Comparison of ENCODE assay signal across 24 cellular contexts in the genomic region with DNA sequence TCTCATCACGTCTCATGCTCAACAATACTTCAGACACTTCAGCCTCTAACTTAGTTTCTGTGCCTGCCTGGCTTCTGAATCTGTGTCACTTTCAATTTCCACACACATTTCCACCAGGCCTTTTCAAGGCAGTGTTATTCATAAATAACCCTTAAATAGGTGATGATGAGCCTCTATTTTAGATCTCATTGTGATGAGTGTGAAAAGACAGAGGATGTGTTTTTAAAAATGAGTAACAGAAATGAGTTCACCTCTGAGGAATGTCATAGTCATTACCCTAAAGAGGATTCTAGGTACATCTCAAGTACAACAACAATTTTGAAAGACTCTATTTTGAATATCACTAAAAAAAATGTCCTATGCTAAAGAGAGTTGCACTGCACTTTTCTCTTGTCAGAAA.
DNase-seq lines count a peak whose midpoint lies in the region; ATAC-seq and TF ChIP-seq lines count a peak whose summit lies in the region.
"Had no signal": no experiment of that assay in that cellular context is flagged by ENCODE, and none has a peak within 500 bp of the region (broad histone marks: within the 10 kb centered on the region; RNA-seq: fewer than 3 reads in every experiment).

No MANE protein-coding gene starts in this region.

- intact Hi-C loops in MCF 10A (cut with micrococcal nuclease) = loop anchor here (2.0 kb wide), 1 partner anchor 52 kb away; no protein-coding TSS in a partner anchor
- intact Hi-C loops in breast epithelium (cut with DNase I; ENCODE audit: low total_unique reads) = no loop called here
- intact Hi-C loops in mucosa of descending colon (cut with DNase I, micrococcal nuclease) = no loop called here

- H3K9me3 Mint-ChIP-seq in MCF 10A (ENCODE audit: unreplicated experiment) = no peaks in the 10 kb centered on the region
- H3K9me3 Mint-ChIP-seq in endothelial cell (ENCODE audit: unreplicated experiment) = no peaks in the 10 kb centered on the region

- H3K27me3 Mint-ChIP-seq in MCF 10A (ENCODE audit: insufficient read depth, unreplicated experiment) (no peaks in the 10 kb centered on the region), endothelial cell (ENCODE audit: unreplicated experiment) (no peaks in the 10 kb centered on the region)
- H3K27me3 Mint-ChIP-seq: dendritic cell treated with granulocyte-macrophage colony-stimulating factor and Interleukin-4, amounts not matched to agents 40 ng/mL and 50 ng/mL, for 4 days had no signal

- ATAC-seq in HG02870 (IDR thresholded peaks at IDR 0.05; ENCODE audit: unreplicated experiment) = no peak
- no peak for ATAC-seq in mucosa of descending colon
- ATAC-seq in GM21528 (IDR thresholded peaks at IDR 0.05; ENCODE audit: low FRiP score, unreplicated experiment) = no peak
- ATAC-seq: A549; left lung; pancreas; stimulated activated effector memory CD8-positive, alpha-beta T cell treated with anti-CD3 and anti-CD28 coated beads, Interleukin-12 subunit alpha, Interleukin-12 subunit beta, amount 100 ng/mL, for 72 hours had no signal

- no peak overlapping the region for H3K4me3 ChIP-seq in breast epithelium
- H3K4me3 ChIP-seq in SJSA1 = no peak overlapping the region
- H3K4me3 ChIP-seq in fibroblast of mammary gland (ENCODE audit: control insufficient read depth, low read depth, low read length) = no peak overlapping the region
- H3K4me3 ChIP-seq in mucosa of descending colon = no peak overlapping the region
- H3K4me3 ChIP-seq: A549, left lung, pancreas, smooth muscle cell, tibial artery had no signal

- DNase-seq in MCF 10A (ENCODE audit: unreplicated experiment) (peak; percentile 29), breast epithelium (ENCODE audit: low spot score in 2 of 2) (no peak), SJSA1 (ENCODE audit: low read depth in 1 of 2, low spot score in 2 of 2) (peak in 1 of 2 experiments; percentile 35), fibroblast of mammary gland (ENCODE audit: low read depth) (peak; percentile 66), endothelial cell (ENCODE audit: low spot score) (no peak), mucosa of descending colon (no peak)
- DNase-seq: activated effector memory CD4-positive, alpha-beta T cell treated with anti-CD3 and anti-CD28 coated beads, Interleukin-2, amount 50 U/mL, for 16 hours; anterior cingulate cortex; COR-L47; GDM1; NCI-H1930; NCI-H526 treated with DMSO at 0.1 percent for 48 hours; OCI-M1; pancreas; tibial artery; WERI-Rb-1 had no signal

- no peaks in the 10 kb centered on the region for H3K27me3 ChIP-seq in breast epithelium
- no peaks in the 10 kb centered on the region for H3K27me3 ChIP-seq in SJSA1 (replicated peaks)
- H3K27me3 ChIP-seq: left lung, pancreas, tibial artery had no signal

- H3K4me1 ChIP-seq in breast epithelium (no peaks in the 10 kb centered on the region), SJSA1 (replicated peaks) (peaks cover 37% of the 10 kb centered on the region), mucosa of descending colon (ENCODE audit: low read depth) (no peaks in the 10 kb centered on the region)
- H3K4me1 ChIP-seq: left lung, pancreas had no signal

- H3K27ac Mint-ChIP-seq in MCF 10A (ENCODE audit: low read depth, unreplicated experiment) (peak overlapping the region; percentile 94), endothelial cell (ENCODE audit: unreplicated experiment) (no peak overlapping the region)
- H3K27ac Mint-ChIP-seq: dendritic cell treated with granulocyte-macrophage colony-stimulating factor and Interleukin-4, amounts not matched to agents 40 ng/mL and 50 ng/mL, for 4 days; stimulated activated effector memory CD8-positive, alpha-beta T cell treated with anti-CD3 and anti-CD28 coated beads, Interleukin-12 subunit alpha, Interleukin-12 subunit beta, amount 100 ng/mL, for 72 hours had no signal

- POLR2A ChIA-PET in MCF 10A (lab: Yijun Ruan, JAX) = no interaction called here

- TF ChIP-seq CTCF in MCF 10A (IDR thresholded peaks at IDR 0.05; ENCODE audit: unreplicated experiment) (no peak), breast epithelium (IDR thresholded peaks at IDR 0.05) (no peak), fibroblast of mammary gland (conservative IDR thresholded peaks at IDR 0.05; ENCODE audit: control insufficient read depth, insufficient read depth, low read depth, low read length) (no peak), endothelial cell (IDR thresholded peaks at IDR 0.05; ENCODE audit: unreplicated experiment) (no peak), mucosa of descending colon (IDR thresholded peaks at IDR 0.05) (no peak)

- CTCF ChIA-PET in MCF 10A (lab: Yijun Ruan, JAX) = interaction anchor here (0.7 kb wide), 1 partner anchor 60 kb away, joined by 3 read pairs; no protein-coding TSS in a partner anchor

- H3K4me1 Mint-ChIP-seq in MCF 10A (ENCODE audit: insufficient read depth, unreplicated experiment) (peaks cover 17% of the 10 kb centered on the region), endothelial cell (ENCODE audit: unreplicated experiment) (no peaks in the 10 kb centered on the region)
- H3K4me1 Mint-ChIP-seq: stimulated activated effector memory CD8-positive, alpha-beta T cell treated with anti-CD3 and anti-CD28 coated beads, Interleukin-12 subunit alpha, Interleukin-12 subunit beta, amount 100 ng/mL, for 72 hours had no signal

- H3K27ac ChIP-seq in breast epithelium (no peak overlapping the region), SJSA1 (peak overlapping the region; percentile 56)
- H3K27ac ChIP-seq: A549, HL-60, left lung, pancreas, tibial artery, WERI-Rb-1 had no signal

- H3K36me3 Mint-ChIP-seq in MCF 10A (ENCODE audit: insufficient read depth, unreplicated experiment) = no peaks in the 10 kb centered on the region
- H3K36me3 Mint-ChIP-seq in endothelial cell (ENCODE audit: low read depth, unreplicated experiment) = no peaks in the 10 kb centered on the region
- H3K36me3 Mint-ChIP-seq: stimulated activated effector memory CD8-positive, alpha-beta T cell treated with anti-CD3 and anti-CD28 coated beads, Interleukin-12 subunit alpha, Interleukin-12 subunit beta, amount 100 ng/mL, for 72 hours had no signal

- H3K4me3 Mint-ChIP-seq in MCF 10A (ENCODE audit: unreplicated experiment) (no peak overlapping the region), endothelial cell (ENCODE audit: unreplicated experiment) (no peak overlapping the region)
- H3K4me3 Mint-ChIP-seq: dendritic cell treated with granulocyte-macrophage colony-stimulating factor and Interleukin-4, amounts not matched to agents 40 ng/mL and 50 ng/mL, for 4 days; stimulated activated effector memory CD8-positive, alpha-beta T cell treated with anti-CD3 and anti-CD28 coated beads, Interleukin-12 subunit alpha, Interleukin-12 subunit beta, amount 100 ng/mL, for 72 hours had no signal

- no peaks in the 10 kb centered on the region for H3K9me3 ChIP-seq in breast epithelium
- no peaks in the 10 kb centered on the region for H3K9me3 ChIP-seq in SJSA1 (replicated peaks)
- no peaks in the 10 kb centered on the region for H3K9me3 ChIP-seq in mucosa of descending colon
- H3K9me3 ChIP-seq: A549, left lung, pancreas, tibial artery had no signal

- TF ChIP-seq POLR2A in breast epithelium (IDR thresholded peaks at IDR 0.05) = no peak

- H3K36me3 ChIP-seq in breast epithelium (no peaks in the 10 kb centered on the region), SJSA1 (peaks cover 11% of the 10 kb centered on the region), mucosa of descending colon (ENCODE audit: low read depth) (no peaks in the 10 kb centered on the region)
- H3K36me3 ChIP-seq: left lung, pancreas, WERI-Rb-1 had no signal

- BruUV-seq in MCF 10A (replicated peaks; lab: Mats Ljungman, UMichigan) = no TSS peak

Comparison
In these comparisons a context has a peak if more than half of its experiments do, and no peak if none do; other contexts are left out.
1. DNase-seq: peak in MCF 10A (single experiment) and fibroblast of mammary gland (single experiment); none in breast epithelium (0 of 2), endothelial cell (single experiment) and mucosa of descending colon (0 of 3).